20 cellular contexts compared by ENCODE assay signal in genomic region chr17:12342161-12342560, GRCh38.
"Had no signal": no experiment of that assay in that cellular context is flagged by ENCODE, and none has a peak within 500 bp of the region (broad histone marks: within the 10 kb centered on the region; RNA-seq: fewer than 3 reads in every experiment).

No MANE protein-coding gene starts in this region.

- H3K36me3 ChIP-seq: esophagus muscularis mucosa, gastrocnemius medialis, heart right ventricle, pancreas, suprapubic skin, thyroid gland, upper lobe of right lung had no signal

- DNase-seq: effector memory CD8-positive, alpha-beta T cell; gastrocnemius medialis; heart right ventricle; hypothalamus; mammary epithelial cell; natural killer cell; nucleus accumbens; right cardiac atrium; upper lobe of right lung had no signal

- H3K27me3 Mint-ChIP-seq: dendritic cell treated with granulocyte-macrophage colony-stimulating factor and Interleukin-4, amounts not matched to agents 40 ng/mL and 50 ng/mL, for 4 days; effector memory CD8-positive, alpha-beta T cell had no signal

- H3K9me3 ChIP-seq: esophagus muscularis mucosa, gastrocnemius medialis, heart right ventricle, pancreas, suprapubic skin, thyroid gland, upper lobe of right lung had no signal

- H3K27ac Mint-ChIP-seq: dendritic cell treated with granulocyte-macrophage colony-stimulating factor and Interleukin-4, amounts not matched to agents 40 ng/mL and 50 ng/mL, for 4 days; effector memory CD8-positive, alpha-beta T cell; natural killer cell; progenitor cell of endocrine pancreas had no signal

- H3K27ac ChIP-seq: epithelial cell of prostate, esophagus muscularis mucosa, gastrocnemius medialis, heart right ventricle, pancreas, suprapubic skin, thyroid gland, upper lobe of right lung had no signal

- H3K4me1 ChIP-seq: gastrocnemius medialis, heart right ventricle, pancreas, suprapubic skin, thyroid gland, upper lobe of right lung had no signal

- H3K4me1 Mint-ChIP-seq: natural killer cell, neural crest cell had no signal

- H3K4me2 ChIP-seq: smooth muscle cell had no signal

- H3K4me3 Mint-ChIP-seq: dendritic cell treated with granulocyte-macrophage colony-stimulating factor and Interleukin-4, amounts not matched to agents 40 ng/mL and 50 ng/mL, for 4 days; effector memory CD8-positive, alpha-beta T cell; natural killer cell; neural crest cell had no signal

- H3K4me3 ChIP-seq: esophagus muscularis mucosa, gastrocnemius medialis, heart right ventricle, pancreas, smooth muscle cell, suprapubic skin, thyroid gland, upper lobe of right lung had no signal

- H3K27me3 ChIP-seq: esophagus muscularis mucosa, gastrocnemius medialis, heart right ventricle, suprapubic skin, thyroid gland, upper lobe of right lung had no signal

- ATAC-seq: effector memory CD8-positive, alpha-beta T cell; gastrocnemius medialis; heart right ventricle; left lobe of liver; natural killer cell; pancreas; right cardiac atrium; stimulated activated naive CD8-positive, alpha-beta T cell treated with anti-CD3 and anti-CD28 coated beads, Interleukin-15, Interleukin-2, amounts not matched to agents 100 U/mL and 50 U/mL, for 24 hours had no signal
